28 cellular contexts compared by ENCODE assay signal in the genomic region with DNA sequence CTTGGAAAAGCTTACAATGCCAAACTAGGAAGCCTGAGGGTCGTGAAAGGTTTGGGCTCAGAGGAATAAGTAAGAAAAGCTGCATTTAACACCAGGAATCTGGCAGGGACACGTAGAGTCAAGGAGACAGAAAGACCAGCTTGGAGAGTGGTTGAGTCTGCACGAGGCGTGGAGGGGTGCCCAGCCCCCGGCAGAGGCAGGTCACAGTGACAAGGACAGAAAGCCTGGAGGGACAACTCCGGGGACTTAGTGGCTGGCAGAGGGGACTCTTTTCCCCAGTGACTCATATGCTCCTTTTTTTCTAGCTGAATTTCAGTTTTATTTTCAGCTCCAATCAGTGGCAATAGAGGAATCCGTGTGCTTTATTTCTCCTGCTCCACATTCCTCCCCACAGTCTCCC.
"Had no signal": no experiment of that assay in that cellular context is flagged by ENCODE, and none has a peak within 500 bp of the region (broad histone marks: within the 10 kb centered on the region; RNA-seq: fewer than 3 reads in every experiment).

No MANE protein-coding gene starts in this region.

- H3K4me3 Mint-ChIP-seq: activated CD4-positive, alpha-beta T cell treated with anti-CD3 and anti-CD28 coated beads for 36 hours; activated CD8-positive, alpha-beta memory T cell treated with anti-CD3 and anti-CD28 coated beads, Interleukin-2, amount 10 ng/mL, durations not matched to agents 7 days and 5 days; activated CD8-positive, alpha-beta T cell treated with anti-CD3 and anti-CD28 coated beads, Interleukin-2, amount 10 ng/mL, durations not matched to agents 7 days and 5 days; activated naive CD4-positive, alpha-beta T cell treated with anti-CD3 and anti-CD28 coated beads, Interleukin-2, amount 50 U/mL, for 24 hours; naive B cell; nephron progenitor cell; T-helper 2 cell treated with Interferon-gamma antibody and Interleukin-4, amounts not matched to agents 5 μg/mL and 100 μg/mL, for 36 hours had no signal

- DNase-seq: activated CD4-positive, alpha-beta T cell treated with anti-CD3 and anti-CD28 coated beads for 36 hours; activated CD4-positive, CD25-positive, alpha-beta regulatory T cell; activated CD8-positive, alpha-beta memory T cell treated with anti-CD3 and anti-CD28 coated beads, Interleukin-2, amount 10 ng/mL, durations not matched to agents 7 days and 5 days; activated CD8-positive, alpha-beta T cell treated with anti-CD3 and anti-CD28 coated beads, Interleukin-2, amount 10 ng/mL, durations not matched to agents 7 days and 5 days; activated T-cell treated with anti-CD3 and anti-CD28 coated beads, Interleukin-2, amount 50 U/mL, for 48 hours; aorta; central memory CD4-positive, alpha-beta T cell; dermis blood vessel endothelial cell; effector memory CD4-positive, alpha-beta T cell; kidney glomerular epithelial cell; lower lobe of right lung; naive B cell; nephron progenitor cell; psoas muscle; stimulated activated CD4-positive, alpha-beta T cell treated with anti-CD3 and anti-CD28 coated beads, Interleukin-4, amount 100 ng/mL, for 1 hour; stimulated activated naive CD8-positive, alpha-beta T cell treated with anti-CD3 and anti-CD28 coated beads, Interleukin-15, Interleukin-2, amounts not matched to agents 100 U/mL and 50 U/mL, for 24 hours; T-helper 1 cell; trophoblast cell; uterus had no signal

- H3K9ac ChIP-seq: parathyroid adenoma had no signal

- H3K27ac Mint-ChIP-seq: activated CD4-positive, alpha-beta T cell treated with anti-CD3 and anti-CD28 coated beads for 36 hours; activated CD8-positive, alpha-beta memory T cell treated with anti-CD3 and anti-CD28 coated beads, Interleukin-2, amount 10 ng/mL, durations not matched to agents 7 days and 5 days; activated CD8-positive, alpha-beta T cell treated with anti-CD3 and anti-CD28 coated beads, Interleukin-2, amount 10 ng/mL, durations not matched to agents 7 days and 5 days; activated naive CD4-positive, alpha-beta T cell treated with anti-CD3 and anti-CD28 coated beads, Interleukin-2, amount 50 U/mL, for 24 hours; activated T-helper 2 cell treated with anti-CD3 and anti-CD28 coated beads, Interferon-gamma antibody, Interleukin-2, Interleukin-4, amounts not matched to agents 10 μg/mL and 5 μg/mL and 100 μg/mL, durations not matched to agents 14 hours and 24 hours and 36 hours; naive B cell; nephron progenitor cell; T-helper 2 cell treated with Interferon-gamma antibody and Interleukin-4, amounts not matched to agents 5 μg/mL and 100 μg/mL, for 36 hours had no signal

- H3K27ac ChIP-seq: lower lobe of right lung, parathyroid adenoma, psoas muscle, right atrium auricular region, thoracic aorta, uterus had no signal

- H3K4me1 ChIP-seq: lower lobe of right lung, parathyroid adenoma, psoas muscle, right atrium auricular region, uterus had no signal

- H3K27me3 ChIP-seq: right atrium auricular region, uterus had no signal

- FAIRE-seq: colon, frontal cortex had no signal

- H3K4me3 ChIP-seq: lower lobe of right lung, psoas muscle, right atrium auricular region, thoracic aorta, uterus had no signal

- H2AFZ ChIP-seq: parathyroid adenoma had no signal

- H3K9me3 Mint-ChIP-seq: activated naive CD4-positive, alpha-beta T cell treated with anti-CD3 and anti-CD28 coated beads, Interleukin-2, amount 50 U/mL, for 24 hours; activated T-helper 2 cell treated with anti-CD3 and anti-CD28 coated beads, Interferon-gamma antibody, Interleukin-2, Interleukin-4, amounts not matched to agents 10 μg/mL and 5 μg/mL and 100 μg/mL, durations not matched to agents 14 hours and 24 hours and 36 hours; T-helper 2 cell treated with Interferon-gamma antibody and Interleukin-4, amounts not matched to agents 5 μg/mL and 100 μg/mL, for 36 hours had no signal

- H3K36me3 ChIP-seq: lower lobe of right lung, right atrium auricular region, thoracic aorta, uterus had no signal

- H3K4me1 Mint-ChIP-seq: activated CD4-positive, alpha-beta T cell treated with anti-CD3 and anti-CD28 coated beads for 36 hours; activated CD8-positive, alpha-beta memory T cell treated with anti-CD3 and anti-CD28 coated beads, Interleukin-2, amount 10 ng/mL, durations not matched to agents 7 days and 5 days; activated naive CD4-positive, alpha-beta T cell treated with anti-CD3 and anti-CD28 coated beads, Interleukin-2, amount 50 U/mL, for 24 hours; naive B cell had no signal

- ATAC-seq: activated CD4-positive, alpha-beta T cell treated with anti-CD3 and anti-CD28 coated beads for 36 hours; activated CD8-positive, alpha-beta memory T cell treated with anti-CD3 and anti-CD28 coated beads, Interleukin-2, amount 10 ng/mL, durations not matched to agents 7 days and 5 days; activated CD8-positive, alpha-beta T cell treated with anti-CD3 and anti-CD28 coated beads, Interleukin-2, amount 10 ng/mL, durations not matched to agents 7 days and 5 days; left lobe of liver; lower lobe of right lung; psoas muscle; stimulated activated naive CD8-positive, alpha-beta T cell treated with anti-CD3 and anti-CD28 coated beads, Interleukin-15, Interleukin-2, amounts not matched to agents 100 U/mL and 50 U/mL, for 24 hours had no signal

- H3K27me3 Mint-ChIP-seq: activated naive CD4-positive, alpha-beta T cell treated with anti-CD3 and anti-CD28 coated beads, Interleukin-2, amount 50 U/mL, for 24 hours had no signal

- H3K79me2 ChIP-seq: parathyroid adenoma had no signal

- H3K36me3 Mint-ChIP-seq: activated CD8-positive, alpha-beta memory T cell treated with anti-CD3 and anti-CD28 coated beads, Interleukin-2, amount 10 ng/mL, durations not matched to agents 7 days and 5 days; activated naive CD4-positive, alpha-beta T cell treated with anti-CD3 and anti-CD28 coated beads, Interleukin-2, amount 50 U/mL, for 24 hours; naive B cell had no signal

- H3K9me3 ChIP-seq: lower lobe of right lung, psoas muscle, right atrium auricular region, thoracic aorta, uterus had no signal
